In the genomic region with DNA sequence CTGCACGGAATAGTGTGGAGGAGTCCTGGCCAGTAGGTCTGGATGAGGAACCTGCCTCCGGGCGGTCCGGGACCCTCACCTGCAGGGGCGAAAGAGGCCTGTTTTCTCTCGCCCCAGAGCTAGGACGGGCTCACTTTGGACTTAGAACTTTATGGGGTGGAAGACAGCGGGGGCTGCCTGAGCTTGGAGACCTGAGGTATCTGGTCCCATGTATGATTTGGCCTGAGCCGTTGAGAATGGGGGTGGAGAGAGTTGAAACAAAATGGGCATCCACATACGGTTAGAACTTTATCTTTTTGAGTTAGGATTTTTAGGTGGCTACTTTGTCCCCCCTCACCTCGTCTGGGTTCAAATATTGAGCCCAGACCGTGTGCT, we compare ENCODE assay signal across 8 cellular contexts. TPM values are rescaled to one million over a fixed set of nuclear protein-coding genes. Genes with fewer than 3 reads are reported as not detected.
DNase-seq lines count a peak whose midpoint lies in the region; ATAC-seq and TF ChIP-seq lines count a peak whose summit lies in the region.

No MANE protein-coding gene starts in this region.

- no peak for TF ChIP-seq EP300 in sigmoid colon (IDR thresholded peaks at IDR 0.05)

- H3K27ac ChIP-seq in WERI-Rb-1, result peak overlapping the region; percentile 99
- peak overlapping the region; percentile 90 to 100 (median 98) for H3K27ac ChIP-seq in heart left ventricle
- peak overlapping the region; percentile 95 to 100 (median 96) for H3K27ac ChIP-seq in sigmoid colon

- DNase-seq in stimulated activated CD4-positive, alpha-beta T cell treated with anti-CD3 and anti-CD28 coated beads, Interleukin-4, amount 100 ng/mL, for 48 hours (ENCODE audit: low read depth in 2 of 2), result peak; percentile 71
- DNase-seq in stimulated activated CD4-positive, alpha-beta T cell treated with anti-CD3 and anti-CD28 coated beads, Interleukin-4, amount 100 ng/mL, for 1 hour, result no peak
- DNase-seq in WERI-Rb-1, result no peak
- DNase-seq in heart left ventricle, result no peak
- no peak for DNase-seq in sigmoid colon
- DNase-seq in NCI-H69 (lab: John Stamatoyannopoulos, UW), result no peak
- DNase-seq in activated CD4-positive, alpha-beta T cell treated with anti-CD3 and anti-CD28 coated beads for 48 hours, result no peak

- H3K9me3 ChIP-seq in WERI-Rb-1 (ENCODE audit: severe bottlenecking) (no peaks in the 10 kb centered on the region), heart left ventricle (no peaks in the 10 kb centered on the region), sigmoid colon (no peaks in the 10 kb centered on the region)

- H3K4me1 ChIP-seq in heart left ventricle (peaks cover 17 to 83% (median 63%) of the 10 kb centered on the region in 12 donors), sigmoid colon (peaks cover 0 to 80% (median 71%) of the 10 kb centered on the region in 4 donors)

- intact Hi-C loops in heart left ventricle (cut with DNase I), result loop anchor here in 5 of 10 donors (1.0 to 10.0 kb wide), 4 partner anchors 32 to 209 kb away; a partner anchor contains a TSS
- intact Hi-C loops in sigmoid colon (cut with DNase I), result loop anchor here (2.0 kb wide), 2 partner anchors 31 to 79 kb away; a partner anchor contains a TSS

- TF ChIP-seq CTCF in WERI-Rb-1 (IDR thresholded peaks at IDR 0.05; ENCODE audit: low read depth, low read length), result no peak
- TF ChIP-seq CTCF in heart left ventricle (IDR thresholded peaks at IDR 0.05), result no peak
- no peak for TF ChIP-seq CTCF in sigmoid colon (IDR thresholded peaks at IDR 0.05)

- ATAC-seq in HG02870 (IDR thresholded peaks at IDR 0.05; ENCODE audit: unreplicated experiment) (peak; percentile 38), heart left ventricle (peak; percentile 56 to 69 (median 66))

- no peaks in the 10 kb centered on the region for H3K27me3 ChIP-seq in WERI-Rb-1 (ENCODE audit: insufficient read depth, low read depth, severe bottlenecking)
- H3K27me3 ChIP-seq in heart left ventricle, result no peaks in the 10 kb centered on the region
- no peaks in the 10 kb centered on the region for H3K27me3 ChIP-seq in sigmoid colon

- no peak for TF ChIP-seq POLR2A in heart left ventricle (IDR thresholded peaks at IDR 0.05)
- TF ChIP-seq POLR2A in sigmoid colon (IDR thresholded peaks at IDR 0.05), result no peak

- H3K4me3 ChIP-seq in WERI-Rb-1 (ENCODE audit: low read depth, low read length), result peak overlapping the region; percentile 100
- H3K4me3 ChIP-seq in heart left ventricle, result peak overlapping the region; percentile 76 to 95 (median 84)
- H3K4me3 ChIP-seq in sigmoid colon, result peak overlapping the region; percentile 85 to 99 (median 86)

- 0 to 1% (median 0%) methylated on average over 7 to 12 of the region's 12 CpGs for WGBS in heart left ventricle, 4 donors
- 0% methylated on average over 12 of the region's 12 CpGs for WGBS in sigmoid colon, 2 donors

- H3K36me3 ChIP-seq in WERI-Rb-1 (peaks cover 46% of the 10 kb centered on the region), heart left ventricle (peaks cover 0 to 19% (median 0%) of the 10 kb centered on the region in 9 donors), sigmoid colon (no peaks in the 10 kb centered on the region)

RNA-seq across cellular contexts. Expression of a gene that starts 0.7 kb away (rescaled TPM):
- total RNA-seq in heart left ventricle, result 100 to 1,000 TPM in 1 of 9 donors, 10 to 100 TPM in 8; 52.4 to 116 (median 81.8) TPM
- 100 to 1,000 TPM in 1 of 2 donors, 10 to 100 TPM in 1; 19.0 to 104 TPM for polyA plus RNA-seq in heart left ventricle
- total RNA-seq in sigmoid colon, result 100 to 1,000 TPM in 2 of 4 donors, 10 to 100 TPM in 2; 67.0 to 117 (median 106) TPM
- 10 to 100 TPM; 49.9 to 62.0 (median 58.4) TPM for polyA plus RNA-seq in sigmoid colon

RNA-seq across cellular contexts. Expression of a gene that starts 31.5 kb away (rescaled TPM):
- total RNA-seq in heart left ventricle (100 to 1,000 TPM; 211 to 481 (median 313) TPM), sigmoid colon (100 to 1,000 TPM; 148 to 244 (median 192) TPM)
- polyA plus RNA-seq in heart left ventricle (100 to 1,000 TPM; 115 to 408 TPM), sigmoid colon (100 to 1,000 TPM in 2 of 3 donors, 10 to 100 TPM in 1; 75.1 to 136 (median 101) TPM)

Comparison
In these comparisons a context has a peak if more than half of its experiments do, and no peak if none do; other contexts are left out.
1. DNase-seq: peak in stimulated activated CD4-positive, alpha-beta T cell treated with anti-CD3 and anti-CD28 coated beads, Interleukin-4, amount 100 ng/mL, for 48 hours (2 of 2); none in stimulated activated CD4-positive, alpha-beta T cell treated with anti-CD3 and anti-CD28 coated beads, Interleukin-4, amount 100 ng/mL, for 1 hour (single experiment), WERI-Rb-1 (single experiment), heart left ventricle (0 of 5), sigmoid colon (single experiment), NCI-H69 (single experiment) and activated CD4-positive, alpha-beta T cell treated with anti-CD3 and anti-CD28 coated beads for 48 hours (single experiment).
2. Peak in every context shown above with its lines, with median percentiles within 50 percentile points of each other: H3K27ac ChIP-seq and H3K4me3 ChIP-seq.